In the genomic region with DNA sequence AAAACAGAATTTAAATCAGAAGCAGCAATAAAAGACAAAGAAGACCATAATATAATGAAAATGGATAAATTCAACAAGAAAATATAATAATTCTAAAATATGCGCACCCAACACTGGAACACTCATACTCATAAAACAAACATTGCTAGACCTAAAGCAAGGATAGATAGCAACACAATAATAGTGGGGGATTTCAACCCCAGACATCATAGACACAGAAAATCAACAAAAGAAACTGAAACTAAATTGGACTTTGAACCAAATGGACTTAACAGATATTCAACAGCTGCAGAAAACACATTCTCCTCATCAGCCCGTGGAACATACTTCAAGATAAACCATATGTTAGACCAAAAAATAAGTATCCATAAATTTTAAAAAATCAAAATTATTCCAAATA, we compare ENCODE assay signal across 21 cellular contexts.
DNase-seq lines count a peak whose midpoint lies in the region; ATAC-seq, FAIRE-seq and TF ChIP-seq lines count a peak whose summit lies in the region.
"Had no signal": no experiment of that assay in that cellular context is flagged by ENCODE, and none has a peak within 500 bp of the region (broad histone marks: within the 10 kb centered on the region; RNA-seq: fewer than 3 reads in every experiment).

No MANE protein-coding gene starts in this region.

- H3K4me3 Mint-ChIP-seq in MCF 10A (ENCODE audit: unreplicated experiment) = peak overlapping the region; percentile 33
- H3K4me3 Mint-ChIP-seq: B cell, CD14-positive monocyte had no signal

- no peaks in the 10 kb centered on the region for H3K36me3 ChIP-seq in mammary epithelial cell (ENCODE audit: insufficient read depth, low read length)
- H3K36me3 ChIP-seq in Loucy (ENCODE audit: insufficient read depth, low read length) = no peaks in the 10 kb centered on the region
- H3K36me3 ChIP-seq in GM12878 (ENCODE audit: control insufficient read depth in 2 of 2, insufficient read depth in 2 of 2, low read length in 1 of 2) = no peaks in the 10 kb centered on the region
- no peaks in the 10 kb centered on the region for H3K36me3 ChIP-seq in pancreas

- dilution Hi-C loops in mammary epithelial cell (cut with HindIII; ENCODE audit: low sequenced_read_pairs) = no loop called here

- DNase-seq in MCF 10A (ENCODE audit: unreplicated experiment) = no peak
- DNase-seq in mammary epithelial cell = no peak
- no peak for DNase-seq in GM12878 (ENCODE audit: low read depth, low spot score)
- DNase-seq in pancreas = no peak
- DNase-seq in RWPE1 (ENCODE audit: low spot score) = no peak
- DNase-seq in pons (ENCODE audit: low spot score) = no peak
- DNase-seq: DMS79, NCI-H1105 treated with DMSO at 0.1 percent for 48 hours, NCI-H2029 treated with DMSO at 0.1 percent for 48 hours, NCI-H226, NCI-H510A treated with DMSO at 0.1 percent for 48 hours, NCI-H748 treated with DMSO at 0.1 percent for 48 hours, Right ventricle myocardium superior had no signal

- TF ChIP-seq RAD21 in GM12878 (IDR thresholded peaks at IDR 0.05; ENCODE audit: insufficient read depth, low read depth, low read length) = no peak

- intact Hi-C loops in MCF 10A (cut with micrococcal nuclease) = no loop called here
- intact Hi-C loops in mammary epithelial cell (cut with micrococcal nuclease) = no loop called here
- intact Hi-C loops in GM12878 (cut with micrococcal nuclease; ENCODE audit: unreplicated experiment) = no loop called here
- intact Hi-C loops in pancreas (cut with DNase I) = no loop called here

- H3K27me3 ChIP-seq in mammary epithelial cell (ENCODE audit: insufficient read depth, low read length) = no peaks in the 10 kb centered on the region
- no peaks in the 10 kb centered on the region for H3K27me3 ChIP-seq in Loucy (ENCODE audit: insufficient read depth, low read length, poor library complexity, severe bottlenecking)
- H3K27me3 ChIP-seq in GM12878 (replicated peaks in 1 of 2; ENCODE audit: control insufficient read depth in 2 of 2, insufficient read depth in 2 of 2, low read length in 1 of 2) = no peaks in the 10 kb centered on the region
- no peaks in the 10 kb centered on the region for H3K27me3 ChIP-seq in pancreas

- BruUV-seq in MCF 10A (replicated peaks; lab: Mats Ljungman, UMichigan) = no TSS peak
- no TSS peak for BruUV-seq in mammary epithelial cell (replicated peaks; lab: Mats Ljungman, UMichigan)
- BruUV-seq in GM12878 (replicated peaks; lab: Mats Ljungman, UMichigan) = no TSS peak

- TF ChIP-seq EP300 in GM12878 (IDR thresholded peaks at IDR 0.05; ENCODE audit: borderline replicate concordance in 1 of 2, control insufficient read depth in 1 of 2, low read depth in 2 of 2, low read length in 2 of 2) = no peak

- no peaks in the 10 kb centered on the region for H3K4me1 ChIP-seq in mammary epithelial cell (ENCODE audit: insufficient read depth, low read length)
- H3K4me1 ChIP-seq in Loucy (ENCODE audit: insufficient read depth, low read length, poor library complexity, severe bottlenecking) = no peaks in the 10 kb centered on the region
- H3K4me1 ChIP-seq in GM12878 (ENCODE audit: control insufficient read depth, insufficient read depth, low read length) = no peaks in the 10 kb centered on the region
- peaks cover 0 to 6% (median 0%) of the 10 kb centered on the region in 3 donors for H3K4me1 ChIP-seq in pancreas

- peaks cover 6% of the 10 kb centered on the region for H3K4me1 Mint-ChIP-seq in MCF 10A (ENCODE audit: insufficient read depth, unreplicated experiment)
- H3K4me1 Mint-ChIP-seq: B cell, CD14-positive monocyte had no signal

- H3K4me2 ChIP-seq in mammary epithelial cell (ENCODE audit: insufficient read depth, low read depth, low read length) (no peak overlapping the region), Loucy (ENCODE audit: low read depth, low read length, poor library complexity, severe bottlenecking) (peak overlapping the region; percentile 40), GM12878 (ENCODE audit: control insufficient read depth, insufficient read depth) (no peak overlapping the region)

- H3K27me3 Mint-ChIP-seq in MCF 10A (ENCODE audit: insufficient read depth, unreplicated experiment) = no peaks in the 10 kb centered on the region
- H3K27me3 Mint-ChIP-seq: B cell had no signal

- 25% methylated on average over 2 of the region's 2 CpGs for WGBS in mammary epithelial cell (ENCODE audit: low coverage, missing lambda C conversion rate)
- 42% methylated on average over 2 of the region's 2 CpGs for WGBS in GM12878 (ENCODE audit: insufficient coverage, insufficient replicate concordance, low lambda C conversion rate, missing lambda C conversion rate)
- WGBS in pancreas, 2 donors = 54 to 57% methylated on average over 2 of the region's 2 CpGs

- CTCF ChIA-PET in MCF 10A (lab: Yijun Ruan, JAX) = no interaction called here
- CTCF ChIA-PET in mammary epithelial cell (lab: Charles Lee; ENCODE audit: low non-redundant PET) = no interaction called here
- CTCF ChIA-PET in GM12878 (lab: Yijun Ruan, JAX) = no interaction called here
- CTCF ChIA-PET in RWPE1 (lab: Yijun Ruan, JAX) = no interaction called here

- ATAC-seq in GM12878 (peak; percentile 71), pancreas (peak; percentile 48 to 87 (median 70)), GM21529 (IDR thresholded peaks at IDR 0.05; ENCODE audit: unreplicated experiment) (no peak)

- POLR2A ChIA-PET in MCF 10A (lab: Yijun Ruan, JAX) = no interaction called here
- POLR2A ChIA-PET in GM12878 (lab: Charles Lee) = no interaction called here
- POLR2A ChIA-PET in RWPE1 (lab: Yijun Ruan, JAX; ENCODE audit: low non-redundant PET) = no interaction called here

- H4K20me1 ChIP-seq in mammary epithelial cell (ENCODE audit: insufficient read depth, low read length) (no peaks in the 10 kb centered on the region), Loucy (ENCODE audit: insufficient read depth, low read length, poor library complexity, severe bottlenecking) (no peaks in the 10 kb centered on the region), GM12878 (ENCODE audit: control insufficient read depth, insufficient read depth) (no peaks in the 10 kb centered on the region)

- peaks cover 7% of the 10 kb centered on the region for H3K9me3 Mint-ChIP-seq in MCF 10A (ENCODE audit: unreplicated experiment)

- H3K9ac ChIP-seq in mammary epithelial cell (ENCODE audit: insufficient read depth, low read length) (no peak overlapping the region), Loucy (ENCODE audit: low read depth, low read length, poor library complexity, severe bottlenecking) (no peak overlapping the region), GM12878 (ENCODE audit: control insufficient read depth, insufficient read depth, low read length) (no peak overlapping the region)

- H2AFZ ChIP-seq in mammary epithelial cell (ENCODE audit: low read depth, low read length) = no peak overlapping the region
- no peak overlapping the region for H2AFZ ChIP-seq in Loucy (ENCODE audit: low read length)
- H2AFZ ChIP-seq in GM12878 (ENCODE audit: control insufficient read depth, low read depth, low read length) = no peak overlapping the region

- H3K79me2 ChIP-seq in mammary epithelial cell (ENCODE audit: insufficient read depth, low read length) (no peaks in the 10 kb centered on the region), Loucy (ENCODE audit: insufficient read depth, low read length) (no peaks in the 10 kb centered on the region), GM12878 (ENCODE audit: control insufficient read depth, insufficient read depth, low read length) (no peaks in the 10 kb centered on the region)

- H3K4me3 ChIP-seq in mammary epithelial cell (replicated peaks in 1 of 3; ENCODE audit: insufficient read depth in 1 of 3, low read depth in 2 of 3, low read length in 3 of 3) (no peak overlapping the region), Loucy (ENCODE audit: low read length, poor library complexity, severe bottlenecking) (peak overlapping the region; percentile 27), GM12878 (no peak overlapping the region), pancreas (no peak overlapping the region)

- SMC1A ChIA-PET in GM12878 (lab: Charles Lee; ENCODE audit: uncharacterized antibody, unreplicated experiment) = interaction anchor here (0.6 to 2.1 kb wide), 6 partner anchors 9 to 82 kb away, joined by 3 to 7 read pairs (median 4); no protein-coding TSS in a partner anchor

- TF ChIP-seq POLR2A in GM12878 (IDR thresholded peaks at IDR 0.05; ENCODE audit: low read depth, low read length) = no peak

- in situ Hi-C loops in mammary epithelial cell (cut with MboI; ENCODE audit: low sequenced_read_pairs in 2 of 2) = no loop called here
- in situ Hi-C loops in GM12878 (cut with MboI) = no loop called here

- H3K36me3 Mint-ChIP-seq in MCF 10A (ENCODE audit: insufficient read depth, unreplicated experiment) = no peaks in the 10 kb centered on the region
- H3K36me3 Mint-ChIP-seq: CD14-positive monocyte had no signal

- no peak overlapping the region for H3K27ac Mint-ChIP-seq in MCF 10A (ENCODE audit: low read depth, unreplicated experiment)
- H3K27ac Mint-ChIP-seq: B cell, CD14-positive monocyte had no signal

- H3K9me3 ChIP-seq in mammary epithelial cell (replicated peaks; ENCODE audit: insufficient read depth, low read length) (no peaks in the 10 kb centered on the region), Loucy (ENCODE audit: insufficient read depth, low read depth, low read length) (no peaks in the 10 kb centered on the region), GM12878 (replicated peaks; ENCODE audit: control insufficient read depth, insufficient read depth, low read length) (no peaks in the 10 kb centered on the region), pancreas (no peaks in the 10 kb centered on the region)

- H3F3A ChIP-seq in Loucy (ENCODE audit: low read depth) = no peaks in the 10 kb centered on the region

- RAD21 ChIA-PET in GM12878 (lab: Charles Lee; ENCODE audit: unreplicated experiment) = interaction anchor here (0.9 to 1.2 kb wide), 3 partner anchors 12 to 86 kb away, joined by 3 to 7 read pairs (median 4); no protein-coding TSS in a partner anchor

- no peak for FAIRE-seq in GM12878 (lab: Jason Lieb, UNC)
- FAIRE-seq in pancreas (lab: Jason Lieb, UNC) = peak; percentile 26
- FAIRE-seq: D721Med, GM12891, H1, RCC 7860 had no signal

- H3K9me2 ChIP-seq in Loucy (replicated peaks; ENCODE audit: low read depth, low read length) = 0 out of 2 replicates have a peak, but pooled peaks cover 4% of the 10 kb centered on the region

- H3K27ac ChIP-seq in mammary epithelial cell (ENCODE audit: insufficient read depth, low read depth, low read length) (no peak overlapping the region), GM12878 (ENCODE audit: control insufficient read depth, insufficient read depth) (no peak overlapping the region), pancreas (no peak overlapping the region), RWPE1 (no peak overlapping the region)

- TF ChIP-seq CTCF in MCF 10A (IDR thresholded peaks at IDR 0.05; ENCODE audit: unreplicated experiment) (no peak), mammary epithelial cell (conservative IDR thresholded peaks at IDR 0.05 in 1 of 2, IDR thresholded peaks at IDR 0.05 in 1 of 2; ENCODE audit: extremely low read depth in 1 of 2, insufficient read depth in 1 of 2, low read depth in 1 of 2, low read length in 2 of 2) (no peak), Loucy (conservative IDR thresholded peaks at IDR 0.05; ENCODE audit: low read length) (no peak), GM12878 (IDR thresholded peaks at IDR 0.05 in 2 of 3, conservative IDR thresholded peaks at IDR 0.05 in 1 of 3; ENCODE audit: control insufficient read depth in 2 of 3, extremely low read depth in 1 of 3, insufficient read depth in 1 of 3, low read depth in 3 of 3, low read length in 3 of 3) (no peak), pancreas (IDR thresholded peaks at IDR 0.05) (no peak), RWPE1 (conservative IDR thresholded peaks at IDR 0.05; ENCODE audit: low read depth) (no peak)
